ENCODE assay signal across 6 cellular contexts in genomic region chr17:16617481-16618060, GRCh38.
"Had no signal": no experiment of that assay in that cellular context is flagged by ENCODE, and none has a peak within 500 bp of the region (broad histone marks: within the 10 kb centered on the region; RNA-seq: fewer than 3 reads in every experiment).

No MANE protein-coding gene starts in this region.

- H3K4me2 ChIP-seq: GM23338 had no signal

- H3K4me3 ChIP-seq: GM23338, K562 had no signal

- DNase-seq: H9, HCEC 1CT, IMR-90 had no signal

- H3K27ac ChIP-seq: HL-60 had no signal

- H2AFZ ChIP-seq: GM23338 had no signal
